ENCODE assay signal across 12 cellular contexts in the genomic region with DNA sequence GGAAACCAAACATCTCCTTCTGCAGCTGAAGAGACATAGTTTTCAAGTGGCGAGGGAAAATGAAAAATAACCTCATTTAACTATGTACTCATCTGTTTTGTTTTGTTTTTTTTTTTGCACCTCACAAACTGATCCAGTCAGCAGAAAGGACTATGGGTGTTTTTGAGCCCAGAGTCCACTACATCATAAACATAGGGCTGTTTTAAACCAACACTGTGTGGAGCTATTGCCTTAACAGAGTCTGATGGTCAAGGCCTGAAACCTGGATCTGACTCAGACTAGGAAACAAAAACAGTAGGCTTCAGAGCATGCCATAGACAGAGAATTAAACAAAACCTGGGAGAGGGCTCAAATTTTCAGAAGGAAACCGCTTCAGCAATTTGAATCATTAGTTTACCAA.
DNase-seq lines count a peak whose midpoint lies in the region; ATAC-seq and TF ChIP-seq lines count a peak whose summit lies in the region.
"Had no signal": no experiment of that assay in that cellular context is flagged by ENCODE, and none has a peak within 500 bp of the region (broad histone marks: within the 10 kb centered on the region; RNA-seq: fewer than 3 reads in every experiment).

No MANE protein-coding gene starts in this region.

- DNase-seq in chondrocyte (ENCODE audit: low spot score) (no peak), retinal pigment epithelial cell (ENCODE audit: low read depth) (no peak), NCI-H1436 treated with DMSO at 0.1 percent for 48 hours (lab: John Stamatoyannopoulos, UW) (no peak), hypothalamus (lab: John Stamatoyannopoulos, UW) (no peak), SK-N-DZ (ENCODE audit: low spot score) (no peak)
- DNase-seq in natural killer cell treated with Interleukin-12 subunit alpha and Interleukin-12 subunit beta and Interleukin-15 and Interleukin-18, amount 100 ng/mL, for 72 hours (ENCODE audit: low spot score): no peak
- DNase-seq: activated CD4-positive, alpha-beta T cell treated with anti-CD3 and anti-CD28 coated beads, Interleukin-2, amount 10 ng/mL, durations not matched to agents 24 days and 14 days; amygdala; lower lobe of right lung; retina had no signal

- H3K4me3 ChIP-seq in retinal pigment epithelial cell (ENCODE audit: low read length): no peak overlapping the region
- H3K4me3 ChIP-seq: lower lobe of right lung had no signal

- H3K27me3 Mint-ChIP-seq in chondrocyte (ENCODE audit: low read depth): peaks cover 13% of the 10 kb centered on the region
- peaks cover under 1 to 2% of the 10 kb centered on the region in 2 donors for H3K27me3 Mint-ChIP-seq in natural killer cell treated with Interleukin-12 subunit alpha and Interleukin-12 subunit beta and Interleukin-15 and Interleukin-18, amount 100 ng/mL, for 72 hours

- H3K27ac Mint-ChIP-seq in chondrocyte (ENCODE audit: unreplicated experiment): no peak overlapping the region
- no peak overlapping the region for H3K27ac Mint-ChIP-seq in natural killer cell treated with Interleukin-12 subunit alpha and Interleukin-12 subunit beta and Interleukin-15 and Interleukin-18, amount 100 ng/mL, for 72 hours
- H3K27ac Mint-ChIP-seq: activated CD4-positive, alpha-beta T cell treated with anti-CD3 and anti-CD28 coated beads, Interleukin-2, amount 10 ng/mL, durations not matched to agents 24 days and 14 days had no signal

- peak; percentile 90 for ATAC-seq in GM19043 (IDR thresholded peaks at IDR 0.05; ENCODE audit: low read depth, unreplicated experiment)
- peak; percentile 64 for ATAC-seq in HG03175 (IDR thresholded peaks at IDR 0.05; ENCODE audit: unreplicated experiment)
- ATAC-seq in natural killer cell treated with Interleukin-12 subunit alpha and Interleukin-12 subunit beta and Interleukin-15 and Interleukin-18, amount 100 ng/mL, for 72 hours: no peak
- ATAC-seq: lower lobe of right lung had no signal

- no peaks in the 10 kb centered on the region for H3K9me3 Mint-ChIP-seq in chondrocyte (ENCODE audit: low read depth)
- no peaks in the 10 kb centered on the region for H3K9me3 Mint-ChIP-seq in natural killer cell treated with Interleukin-12 subunit alpha and Interleukin-12 subunit beta and Interleukin-15 and Interleukin-18, amount 100 ng/mL, for 72 hours
- H3K9me3 Mint-ChIP-seq: activated CD4-positive, alpha-beta T cell treated with anti-CD3 and anti-CD28 coated beads, Interleukin-2, amount 10 ng/mL, durations not matched to agents 24 days and 14 days had no signal

- H3K36me3 Mint-ChIP-seq in chondrocyte (ENCODE audit: low read depth): no peaks in the 10 kb centered on the region
- no peaks in the 10 kb centered on the region for H3K36me3 Mint-ChIP-seq in natural killer cell treated with Interleukin-12 subunit alpha and Interleukin-12 subunit beta and Interleukin-15 and Interleukin-18, amount 100 ng/mL, for 72 hours

- TF ChIP-seq CTCF in chondrocyte (IDR thresholded peaks at IDR 0.05) (peak; percentile 49), retinal pigment epithelial cell (conservative IDR thresholded peaks at IDR 0.05; ENCODE audit: low read depth, low read length) (peak; percentile 39)

- no peak overlapping the region for H3K4me3 Mint-ChIP-seq in chondrocyte (ENCODE audit: unreplicated experiment)
- H3K4me3 Mint-ChIP-seq in natural killer cell treated with Interleukin-12 subunit alpha and Interleukin-12 subunit beta and Interleukin-15 and Interleukin-18, amount 100 ng/mL, for 72 hours: no peak overlapping the region
- H3K4me3 Mint-ChIP-seq: activated CD4-positive, alpha-beta T cell treated with anti-CD3 and anti-CD28 coated beads, Interleukin-2, amount 10 ng/mL, durations not matched to agents 24 days and 14 days had no signal

- H3K4me1 Mint-ChIP-seq in chondrocyte (ENCODE audit: low read depth): no peaks in the 10 kb centered on the region
- no peaks in the 10 kb centered on the region for H3K4me1 Mint-ChIP-seq in natural killer cell treated with Interleukin-12 subunit alpha and Interleukin-12 subunit beta and Interleukin-15 and Interleukin-18, amount 100 ng/mL, for 72 hours (ENCODE audit: low read depth in 2 of 2)
- H3K4me1 Mint-ChIP-seq: activated CD4-positive, alpha-beta T cell treated with anti-CD3 and anti-CD28 coated beads, Interleukin-2, amount 10 ng/mL, durations not matched to agents 24 days and 14 days had no signal

Comparison
In these comparisons a context has a peak if more than half of its experiments do, and no peak if none do; other contexts are left out.
1. ATAC-seq: peak in GM19043 (single experiment) and HG03175 (single experiment); none in natural killer cell treated with Interleukin-12 subunit alpha and Interleukin-12 subunit beta and Interleukin-15 and Interleukin-18, amount 100 ng/mL, for 72 hours (0 of 2).